In the genomic region with DNA sequence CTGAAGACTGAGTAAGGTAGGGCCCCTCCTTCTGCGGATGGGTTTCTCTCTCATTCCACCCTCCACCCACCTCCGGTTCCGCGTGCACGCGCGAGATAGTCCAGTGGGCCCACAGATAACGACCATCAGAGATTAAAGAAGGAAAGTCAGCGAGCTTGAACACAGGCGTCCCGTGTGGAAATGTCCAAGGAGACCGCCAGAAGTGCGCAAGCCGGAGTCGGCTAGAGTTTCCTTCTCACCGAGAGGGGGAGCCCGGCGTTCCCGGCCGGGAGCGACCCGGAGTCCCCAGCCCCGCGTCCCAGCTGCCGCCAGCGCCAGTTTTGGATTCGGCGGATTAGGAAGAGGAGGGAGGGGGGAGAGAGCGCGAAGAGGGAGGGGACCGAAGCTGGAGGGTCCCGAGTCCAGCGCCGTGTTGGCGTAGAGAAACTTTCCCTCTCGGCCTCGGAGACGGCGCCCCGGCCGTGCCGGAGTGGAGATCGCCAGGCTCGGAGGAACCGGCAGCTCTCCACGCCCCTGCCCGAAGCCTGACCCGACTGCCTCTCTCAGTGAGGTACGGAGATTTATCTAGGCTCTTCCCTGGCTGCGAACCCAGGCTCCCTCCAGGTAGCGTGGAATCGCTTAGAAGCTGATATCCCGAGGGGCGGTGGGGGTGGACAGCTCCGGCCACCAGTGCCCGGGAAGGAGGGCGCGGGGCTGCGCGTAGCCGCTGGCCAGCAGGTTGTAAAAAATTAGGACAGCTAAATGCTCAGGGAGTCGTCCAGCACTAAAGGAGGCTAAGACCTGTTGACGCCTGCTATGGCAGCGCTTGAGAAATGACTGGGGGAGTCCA, we compare ENCODE assay signal across 8 cellular contexts. TPM values are rescaled to one million over a fixed set of nuclear protein-coding genes. Genes with fewer than 3 reads are reported as not detected.
A peak's percentile ranks its signal among the peaks of the same experiment; 100 is the strongest.
DNase-seq lines count a peak whose midpoint lies in the region; ATAC-seq and TF ChIP-seq lines count a peak whose summit lies in the region.

A gene with protein sequence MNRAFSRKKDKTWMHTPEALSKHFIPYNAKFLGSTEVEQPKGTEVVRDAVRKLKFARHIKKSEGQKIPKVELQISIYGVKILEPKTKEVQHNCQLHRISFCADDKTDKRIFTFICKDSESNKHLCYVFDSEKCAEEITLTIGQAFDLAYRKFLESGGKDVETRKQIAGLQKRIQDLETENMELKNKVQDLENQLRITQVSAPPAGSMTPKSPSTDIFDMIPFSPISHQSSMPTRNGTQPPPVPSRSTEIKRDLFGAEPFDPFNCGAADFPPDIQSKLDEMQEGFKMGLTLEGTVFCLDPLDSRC (plus strand): TSS at position 258 of the 829 bp plus-strand sequence. CDS start 185,829 bp downstream, outside the sequence.

- peaks cover 15% of the 10 kb centered on the region for H3K4me1 ChIP-seq in HUES64 (ENCODE audit: insufficient read depth, low read length)
- H3K4me1 ChIP-seq in lower lobe of right lung = peaks cover 18% of the 10 kb centered on the region

- H3K27me3 ChIP-seq in HUES64 (ENCODE audit: insufficient read depth, low read length) (no peaks in the 10 kb centered on the region), lower lobe of right lung (ENCODE audit: low read depth) (no peaks in the 10 kb centered on the region)

- peaks cover 15% of the 10 kb centered on the region for H3K27me3 Mint-ChIP-seq in endothelial cell (ENCODE audit: unreplicated experiment)

- TF ChIP-seq CTCF in endothelial cell (IDR thresholded peaks at IDR 0.05; ENCODE audit: unreplicated experiment) = peak; percentile 25
- TF ChIP-seq CTCF in lower lobe of right lung (IDR thresholded peaks at IDR 0.05) = peak; percentile 61

- H3K36me3 ChIP-seq in HUES64 (ENCODE audit: insufficient read depth, low read length) (no peaks in the 10 kb centered on the region), lower lobe of right lung (no peaks in the 10 kb centered on the region)

- H3K9me3 Mint-ChIP-seq in endothelial cell (ENCODE audit: unreplicated experiment) = no peaks in the 10 kb centered on the region

- H3K27ac ChIP-seq in HUES64 (ENCODE audit: low read depth, low read length) (peak within 1 kb of the TSS; percentile 99), lower lobe of right lung (peak within 1 kb of the TSS; percentile 94), temporal lobe (ENCODE audit: low read depth, low read length) (peak within 1 kb of the TSS; percentile 50)

- ATAC-seq in lower lobe of right lung (peak; percentile 89 to 91), GM21515 (IDR thresholded peaks at IDR 0.05; ENCODE audit: unreplicated experiment) (no peak)

- H3K4me3 ChIP-seq in HUES64 (ENCODE audit: low read length) = peak within 1 kb of the TSS; percentile 88
- H3K4me3 ChIP-seq in lower lobe of right lung = peak within 1 kb of the TSS; percentile 79

- WGBS in HUES64 = under 1% methylated on average over 64 of the region's 64 CpGs

- peak within 1 kb of the TSS; percentile 96 for H3K27ac Mint-ChIP-seq in endothelial cell (ENCODE audit: unreplicated experiment)

- intact Hi-C loops in lower lobe of right lung (cut with DNase I) = no loop called here

- H3K4me3 Mint-ChIP-seq in endothelial cell (ENCODE audit: unreplicated experiment) = peak within 1 kb of the TSS; percentile 98

- H3K9me3 ChIP-seq in HUES64 (ENCODE audit: insufficient read depth, low read depth, low read length) (no peaks in the 10 kb centered on the region), lower lobe of right lung (no peaks in the 10 kb centered on the region)

- DNase-seq in Daoy (ENCODE audit: low read depth) (peak; percentile 67), SW480 (ENCODE audit: low spot score) (peak; percentile 58), endothelial cell (ENCODE audit: low spot score) (peak; percentile 82), lower lobe of right lung (peak; percentile 81), NOMO-1 treated with DMSO at 0.1 percent for 48 hours (lab: John Stamatoyannopoulos, UW; ENCODE audit: unreplicated experiment) (no peak)

- peaks cover 29% of the 10 kb centered on the region for H3K4me1 Mint-ChIP-seq in endothelial cell (ENCODE audit: unreplicated experiment)

- H3K36me3 Mint-ChIP-seq in endothelial cell (ENCODE audit: low read depth, unreplicated experiment) = peaks cover 4% of the 10 kb centered on the region

- peak within 1 kb of the TSS; percentile 96 for H3K9ac ChIP-seq in HUES64 (ENCODE audit: low read depth, low read length)

RNA-seq across cellular contexts. Expression of the gene that starts here (rescaled TPM):
- total RNA-seq in Daoy (2014; rRNA removed; shearing (Covaris generic)) = 13.4 and 25.9 TPM in 2 replicates
- 90.3 TPM for polyA plus RNA-seq in HUES64 (2013, experiment 1 of 2)
- polyA plus RNA-seq in HUES64 (2013, experiment 2 of 2) = 83.4 TPM
- total RNA-seq in endothelial cell (ENCODE audit: unreplicated experiment) (22.8 TPM), lower lobe of right lung (27.6 TPM), temporal lobe (64.2 TPM)
